Comparison of ENCODE assay signal across 8 cellular contexts in the genomic region with DNA sequence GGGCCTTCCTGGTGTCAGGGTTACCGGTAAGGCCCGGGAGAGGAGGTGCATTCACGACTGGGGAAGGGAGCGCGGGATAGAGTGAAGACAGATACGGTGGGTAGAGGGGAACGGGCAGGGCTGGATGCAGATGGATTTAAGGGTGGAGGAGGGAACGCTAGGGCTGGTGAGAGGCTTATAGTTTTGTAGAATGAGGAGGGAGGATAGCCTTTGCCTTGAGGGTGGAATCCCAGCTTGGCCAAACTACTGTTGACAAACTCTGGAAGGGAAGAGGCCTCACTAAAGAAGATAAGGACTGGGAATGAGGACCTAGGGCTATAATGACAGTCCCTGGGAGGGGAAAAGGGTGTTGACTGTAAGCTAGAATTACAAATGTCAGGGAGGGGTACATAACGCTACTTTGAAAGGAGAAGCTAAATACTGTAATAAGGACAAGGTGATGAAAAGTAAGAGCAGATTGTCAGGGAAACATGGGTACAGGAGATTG. TPM values are rescaled to one million over a fixed set of nuclear protein-coding genes. Genes with fewer than 3 reads are reported as not detected.
DNase-seq lines count a peak whose midpoint lies in the region; ATAC-seq and TF ChIP-seq lines count a peak whose summit lies in the region.

No MANE protein-coding gene starts in this region.

- H3K4me2 ChIP-seq in OCI-LY7 (ENCODE audit: low read length): peak overlapping the region; percentile 77

- DNase-seq in DMS53 treated with DMSO at 0.1 percent for 48 hours (lab: John Stamatoyannopoulos, UW; ENCODE audit: unreplicated experiment) (peak; percentile 21), DMS53 (lab: John Stamatoyannopoulos, UW) (no peak), OCI-LY7 (ENCODE audit: low spot score) (no peak), natural killer cell (no peak), NCI-H2029 (lab: John Stamatoyannopoulos, UW) (no peak), NCI-H774 (lab: John Stamatoyannopoulos, UW) (no peak)

- ATAC-seq in natural killer cell (no peak), HG02588 (IDR thresholded peaks at IDR 0.05; ENCODE audit: unreplicated experiment) (no peak)

- peak overlapping the region; percentile 98 for H3K9ac ChIP-seq in endocrine pancreas (ENCODE audit: control insufficient read depth, insufficient read depth, low read length)

- CTCF ChIA-PET in OCI-LY7 (lab: Charles Lee; ENCODE audit: unreplicated experiment): interaction anchor here (0.6 kb wide), 1 partner anchor 87 kb away, joined by 3 read pairs; no protein-coding TSS in a partner anchor

- H3K27ac Mint-ChIP-seq in natural killer cell: peak overlapping the region; percentile 88 to 97

- H3K27me3 ChIP-seq in endocrine pancreas (ENCODE audit: control insufficient read depth, insufficient read depth, low read length): no peaks in the 10 kb centered on the region

- H3K9me3 ChIP-seq in OCI-LY7 (ENCODE audit: low read length): no peaks in the 10 kb centered on the region
- no peaks in the 10 kb centered on the region for H3K9me3 ChIP-seq in endocrine pancreas (ENCODE audit: control insufficient read depth, low read length)

- H3K27ac ChIP-seq in OCI-LY7 (ENCODE audit: low read depth, low read length, poor library complexity, severe bottlenecking): peak overlapping the region; percentile 18

- no peaks in the 10 kb centered on the region for H3K9me2 ChIP-seq in OCI-LY7 (ENCODE audit: insufficient read depth, low read length)

- TF ChIP-seq CTCF in OCI-LY7 (conservative IDR thresholded peaks at IDR 0.05; ENCODE audit: low read length) (no peak), natural killer cell (IDR thresholded peaks at IDR 0.05) (no peak)

- POLR2A ChIA-PET in OCI-LY7 (lab: Charles Lee): interaction anchor here (0.6 to 1.3 kb wide), 2 partner anchors 16 to 127 kb away, joined by 3 to 5 read pairs; no protein-coding TSS in a partner anchor

- intact Hi-C loops in OCI-LY7 (cut with micrococcal nuclease; ENCODE audit: unreplicated experiment): no loop called here
- intact Hi-C loops in natural killer cell (cut with micrococcal nuclease): loop anchor here (5.0 kb wide), 2 partner anchors 233 to 322 kb away; a partner anchor contains a TSS

- H3K4me1 Mint-ChIP-seq in natural killer cell: peaks cover 20 to 29% of the 10 kb centered on the region in 2 donors

- peak overlapping the region; percentile 86 for H3K4me3 ChIP-seq in OCI-LY7 (ENCODE audit: low read depth, low read length, poor library complexity, severe bottlenecking)
- peak overlapping the region; percentile 95 for H3K4me3 ChIP-seq in endocrine pancreas (ENCODE audit: control insufficient read depth, insufficient read depth, low read length)

- H3K36me3 ChIP-seq in OCI-LY7 (ENCODE audit: insufficient read depth, low read length): no peaks in the 10 kb centered on the region
- H3K36me3 ChIP-seq in endocrine pancreas (ENCODE audit: control insufficient read depth, insufficient read depth, low read length): no peaks in the 10 kb centered on the region

- peaks cover 14% of the 10 kb centered on the region for H3K4me1 ChIP-seq in OCI-LY7 (ENCODE audit: insufficient read depth, low read length, poor library complexity, severe bottlenecking)
- H3K4me1 ChIP-seq in endocrine pancreas (ENCODE audit: control insufficient read depth, insufficient read depth, low read length): no peaks in the 10 kb centered on the region

- no peaks in the 10 kb centered on the region for H3K36me3 Mint-ChIP-seq in natural killer cell

- H3K9me3 Mint-ChIP-seq in natural killer cell: no peaks in the 10 kb centered on the region

- H2AFZ ChIP-seq in OCI-LY7 (ENCODE audit: low read length): peak overlapping the region; percentile 79

- no TSS peak for BruUV-seq in OCI-LY7 (replicated peaks; lab: Mats Ljungman, UMichigan)

- H4K20me1 ChIP-seq in OCI-LY7 (ENCODE audit: insufficient read depth, low read length): no peaks in the 10 kb centered on the region

- H3K79me2 ChIP-seq in OCI-LY7 (ENCODE audit: insufficient read depth, low read depth, low read length): peaks cover 12% of the 10 kb centered on the region

- peak overlapping the region; percentile 98 for H3K4me3 Mint-ChIP-seq in natural killer cell

- H3K27me3 Mint-ChIP-seq in natural killer cell (ENCODE audit: low read depth in 2 of 2): peaks cover 0 to 5% of the 10 kb centered on the region in 2 donors

RNA-seq across cellular contexts. Expression of a gene that starts 0.7 kb away (rescaled TPM):
- 6.1 and 7.3 TPM in 2 replicates for total RNA-seq in OCI-LY7 (2014; rRNA removed; shearing (Covaris generic))
- total RNA-seq in OCI-LY7 (2022) (17.2 and 17.8 TPM in 2 replicates), natural killer cell (10 to 100 TPM; 13.5 to 22.8 (median 15.2) TPM)
